In genomic region chr1:227758366-227758765, GRCh38 we compare ENCODE assay signal across 16 cellular contexts. TPM values are rescaled to one million over a fixed set of nuclear protein-coding genes. Genes with fewer than 3 reads are reported as not detected.
DNase-seq lines count a peak whose midpoint lies in the region; ATAC-seq and TF ChIP-seq lines count a peak whose summit lies in the region.
"Had no signal": no experiment of that assay in that cellular context is flagged by ENCODE, and none has a peak within 500 bp of the region (broad histone marks: within the 10 kb centered on the region; RNA-seq: fewer than 3 reads in every experiment).

No MANE protein-coding gene starts in this region.

- no peak for TF ChIP-seq POLR2A in sigmoid colon (IDR thresholded peaks at IDR 0.05)

- TF ChIP-seq CTCF in sigmoid colon (IDR thresholded peaks at IDR 0.05) = no peak

- H3K4me1 ChIP-seq in sigmoid colon = peaks cover 0 to 77% (median 68%) of the 10 kb centered on the region in 4 donors

- no peak overlapping the region for H3K4me3 Mint-ChIP-seq in activated CD4-positive, alpha-beta T cell treated with anti-CD3 and anti-CD28 coated beads, Interleukin-2, amount 10 ng/mL, durations not matched to agents 7 days and 5 days

- TF ChIP-seq EP300 in sigmoid colon (IDR thresholded peaks at IDR 0.05) = no peak

- no peak overlapping the region for H3K4me3 ChIP-seq in sigmoid colon
- H3K4me3 ChIP-seq: A549 had no signal

- POLR2A ChIA-PET in activated CD4-positive, alpha-beta T cell treated with anti-CD3 and anti-CD28 coated beads, Interleukin-2, amount 10 ng/mL, durations not matched to agents 7 days and 5 days (lab: Charles Lee) = no interaction called here

- H3K4me1 Mint-ChIP-seq in activated CD4-positive, alpha-beta T cell treated with anti-CD3 and anti-CD28 coated beads, Interleukin-2, amount 10 ng/mL, durations not matched to agents 7 days and 5 days = peaks cover 62% of the 10 kb centered on the region

- no peaks in the 10 kb centered on the region for H3K9me3 Mint-ChIP-seq in activated CD4-positive, alpha-beta T cell treated with anti-CD3 and anti-CD28 coated beads, Interleukin-2, amount 10 ng/mL, durations not matched to agents 7 days and 5 days

- WGBS in sigmoid colon, 2 donors = 80 to 90% methylated on average over 6 of the region's 6 CpGs

- no peak for DNase-seq in activated CD4-positive, alpha-beta T cell treated with anti-CD3 and anti-CD28 coated beads, Interleukin-2, amount 10 ng/mL, durations not matched to agents 7 days and 5 days
- DNase-seq in activated CD4-positive, alpha-beta T cell treated with anti-CD3 and anti-CD28 coated beads, Interleukin-2, amount 50 U/mL, for 4 hours = no peak
- DNase-seq in amniotic epithelial cell (ENCODE audit: low read depth) (peak; percentile 52), sigmoid colon (no peak), NCI-H446 treated with DMSO at 0.1 percent for 48 hours (lab: John Stamatoyannopoulos, UW) (no peak), NCI-H2107 treated with DMSO at 0.1 percent for 48 hours (lab: John Stamatoyannopoulos, UW; ENCODE audit: unreplicated experiment) (no peak), DMS153 (lab: John Stamatoyannopoulos, UW) (no peak)
- DNase-seq: MM.1S, retina had no signal

- ATAC-seq in HG02588 (IDR thresholded peaks at IDR 0.05; ENCODE audit: unreplicated experiment) = peak; percentile 41
- ATAC-seq: A549 had no signal

- intact Hi-C loops in sigmoid colon (cut with DNase I) = no loop called here

- no peaks in the 10 kb centered on the region for H3K27me3 Mint-ChIP-seq in activated CD4-positive, alpha-beta T cell treated with anti-CD3 and anti-CD28 coated beads, Interleukin-2, amount 10 ng/mL, durations not matched to agents 7 days and 5 days

- H3K27me3 ChIP-seq in sigmoid colon = no peaks in the 10 kb centered on the region

- CTCF ChIA-PET in activated CD4-positive, alpha-beta T cell treated with anti-CD3 and anti-CD28 coated beads, Interleukin-2, amount 10 ng/mL, durations not matched to agents 7 days and 5 days (lab: Charles Lee) = interaction anchor here (1.1 to 2.3 kb wide), 4 partner anchors 8 to 195 kb away, joined by 3 to 9 read pairs (median 4); no protein-coding TSS in a partner anchor

- peak overlapping the region; percentile 62 for H3K27ac Mint-ChIP-seq in activated CD4-positive, alpha-beta T cell treated with anti-CD3 and anti-CD28 coated beads, Interleukin-2, amount 10 ng/mL, durations not matched to agents 7 days and 5 days

- H3K36me3 Mint-ChIP-seq in activated CD4-positive, alpha-beta T cell treated with anti-CD3 and anti-CD28 coated beads, Interleukin-2, amount 10 ng/mL, durations not matched to agents 7 days and 5 days (ENCODE audit: low read depth) = peaks cover 56% of the 10 kb centered on the region

- H3K27ac ChIP-seq in sigmoid colon = peak overlapping the region; percentile 60 to 89 (median 82)
- H3K27ac ChIP-seq: A549, VCaP had no signal

- no peaks in the 10 kb centered on the region for H3K9me3 ChIP-seq in sigmoid colon
- H3K9me3 ChIP-seq: A549 had no signal

- H3K36me3 ChIP-seq in sigmoid colon = peaks cover 0 to 14% (median 0%) of the 10 kb centered on the region in 4 donors

RNA-seq across cellular contexts. Expression of gene SNAP47, which starts 23.1 kb away (rescaled TPM):
- total RNA-seq in activated CD4-positive, alpha-beta T cell treated with anti-CD3 and anti-CD28 coated beads, Interleukin-2, amount 10 ng/mL, durations not matched to agents 7 days and 5 days = 10 to 100 TPM; 30.3 TPM
- total RNA-seq in sigmoid colon = 10 to 100 TPM; 33.9 to 51.6 (median 35.8) TPM
- polyA plus RNA-seq in sigmoid colon = 10 to 100 TPM; 13.8 to 19.9 (median 17.1) TPM

RNA-seq across cellular contexts. Expression of gene JMJD4, which starts 23.3 kb away (rescaled TPM):
- total RNA-seq in activated CD4-positive, alpha-beta T cell treated with anti-CD3 and anti-CD28 coated beads, Interleukin-2, amount 10 ng/mL, durations not matched to agents 7 days and 5 days = 10 to 100 TPM; 15.4 to 20.0 TPM
- 10 to 100 TPM; 13.8 to 20.5 (median 14.8) TPM for total RNA-seq in sigmoid colon
- 10 to 100 TPM in 1 of 3 donors, 1 to 10 TPM in 2; 7.8 to 13.5 (median 8.8) TPM for polyA plus RNA-seq in sigmoid colon

RNA-seq across cellular contexts. Expression of gene PRSS38, which starts 57.1 kb away (rescaled TPM):
- not detected for total RNA-seq in activated CD4-positive, alpha-beta T cell treated with anti-CD3 and anti-CD28 coated beads, Interleukin-2, amount 10 ng/mL, durations not matched to agents 7 days and 5 days
- total RNA-seq in sigmoid colon = not detected
- not detected for polyA plus RNA-seq in sigmoid colon
- total RNA-seq: Daoy, epithelial cell of proximal tubule, kidney epithelial cell had no signal
- polyA plus RNA-seq: A549, adipose tissue had no signal
